ENCODE assay signal across 1 cellular context in the genomic region with DNA sequence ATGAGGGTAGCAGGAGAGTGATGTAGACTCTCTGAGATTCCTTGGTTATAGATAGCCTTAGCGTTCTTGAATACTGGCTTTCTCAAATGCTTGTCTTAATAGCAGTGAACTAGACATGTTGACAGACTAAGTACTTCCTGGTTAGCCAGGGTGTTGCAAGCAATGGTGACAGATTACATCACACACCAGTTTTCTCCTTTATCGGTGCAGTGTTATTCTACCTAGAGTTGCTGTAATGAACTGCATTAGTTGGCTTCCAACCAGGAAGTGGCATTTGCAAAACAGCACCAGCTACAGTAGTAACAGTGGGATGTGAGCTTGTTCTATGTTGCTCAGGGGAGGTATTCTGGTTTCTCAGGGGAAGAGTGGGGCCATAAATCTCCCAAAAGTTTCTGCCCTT.
TF ChIP-seq lines count a peak whose summit lies in the region.

No MANE protein-coding gene starts in this region.

TF ChIP-seq in GM23338, 12 proteins besides CTCF, POLR2A, EP300 and RAD21:
- TF ChIP-seq, protein P1, sequence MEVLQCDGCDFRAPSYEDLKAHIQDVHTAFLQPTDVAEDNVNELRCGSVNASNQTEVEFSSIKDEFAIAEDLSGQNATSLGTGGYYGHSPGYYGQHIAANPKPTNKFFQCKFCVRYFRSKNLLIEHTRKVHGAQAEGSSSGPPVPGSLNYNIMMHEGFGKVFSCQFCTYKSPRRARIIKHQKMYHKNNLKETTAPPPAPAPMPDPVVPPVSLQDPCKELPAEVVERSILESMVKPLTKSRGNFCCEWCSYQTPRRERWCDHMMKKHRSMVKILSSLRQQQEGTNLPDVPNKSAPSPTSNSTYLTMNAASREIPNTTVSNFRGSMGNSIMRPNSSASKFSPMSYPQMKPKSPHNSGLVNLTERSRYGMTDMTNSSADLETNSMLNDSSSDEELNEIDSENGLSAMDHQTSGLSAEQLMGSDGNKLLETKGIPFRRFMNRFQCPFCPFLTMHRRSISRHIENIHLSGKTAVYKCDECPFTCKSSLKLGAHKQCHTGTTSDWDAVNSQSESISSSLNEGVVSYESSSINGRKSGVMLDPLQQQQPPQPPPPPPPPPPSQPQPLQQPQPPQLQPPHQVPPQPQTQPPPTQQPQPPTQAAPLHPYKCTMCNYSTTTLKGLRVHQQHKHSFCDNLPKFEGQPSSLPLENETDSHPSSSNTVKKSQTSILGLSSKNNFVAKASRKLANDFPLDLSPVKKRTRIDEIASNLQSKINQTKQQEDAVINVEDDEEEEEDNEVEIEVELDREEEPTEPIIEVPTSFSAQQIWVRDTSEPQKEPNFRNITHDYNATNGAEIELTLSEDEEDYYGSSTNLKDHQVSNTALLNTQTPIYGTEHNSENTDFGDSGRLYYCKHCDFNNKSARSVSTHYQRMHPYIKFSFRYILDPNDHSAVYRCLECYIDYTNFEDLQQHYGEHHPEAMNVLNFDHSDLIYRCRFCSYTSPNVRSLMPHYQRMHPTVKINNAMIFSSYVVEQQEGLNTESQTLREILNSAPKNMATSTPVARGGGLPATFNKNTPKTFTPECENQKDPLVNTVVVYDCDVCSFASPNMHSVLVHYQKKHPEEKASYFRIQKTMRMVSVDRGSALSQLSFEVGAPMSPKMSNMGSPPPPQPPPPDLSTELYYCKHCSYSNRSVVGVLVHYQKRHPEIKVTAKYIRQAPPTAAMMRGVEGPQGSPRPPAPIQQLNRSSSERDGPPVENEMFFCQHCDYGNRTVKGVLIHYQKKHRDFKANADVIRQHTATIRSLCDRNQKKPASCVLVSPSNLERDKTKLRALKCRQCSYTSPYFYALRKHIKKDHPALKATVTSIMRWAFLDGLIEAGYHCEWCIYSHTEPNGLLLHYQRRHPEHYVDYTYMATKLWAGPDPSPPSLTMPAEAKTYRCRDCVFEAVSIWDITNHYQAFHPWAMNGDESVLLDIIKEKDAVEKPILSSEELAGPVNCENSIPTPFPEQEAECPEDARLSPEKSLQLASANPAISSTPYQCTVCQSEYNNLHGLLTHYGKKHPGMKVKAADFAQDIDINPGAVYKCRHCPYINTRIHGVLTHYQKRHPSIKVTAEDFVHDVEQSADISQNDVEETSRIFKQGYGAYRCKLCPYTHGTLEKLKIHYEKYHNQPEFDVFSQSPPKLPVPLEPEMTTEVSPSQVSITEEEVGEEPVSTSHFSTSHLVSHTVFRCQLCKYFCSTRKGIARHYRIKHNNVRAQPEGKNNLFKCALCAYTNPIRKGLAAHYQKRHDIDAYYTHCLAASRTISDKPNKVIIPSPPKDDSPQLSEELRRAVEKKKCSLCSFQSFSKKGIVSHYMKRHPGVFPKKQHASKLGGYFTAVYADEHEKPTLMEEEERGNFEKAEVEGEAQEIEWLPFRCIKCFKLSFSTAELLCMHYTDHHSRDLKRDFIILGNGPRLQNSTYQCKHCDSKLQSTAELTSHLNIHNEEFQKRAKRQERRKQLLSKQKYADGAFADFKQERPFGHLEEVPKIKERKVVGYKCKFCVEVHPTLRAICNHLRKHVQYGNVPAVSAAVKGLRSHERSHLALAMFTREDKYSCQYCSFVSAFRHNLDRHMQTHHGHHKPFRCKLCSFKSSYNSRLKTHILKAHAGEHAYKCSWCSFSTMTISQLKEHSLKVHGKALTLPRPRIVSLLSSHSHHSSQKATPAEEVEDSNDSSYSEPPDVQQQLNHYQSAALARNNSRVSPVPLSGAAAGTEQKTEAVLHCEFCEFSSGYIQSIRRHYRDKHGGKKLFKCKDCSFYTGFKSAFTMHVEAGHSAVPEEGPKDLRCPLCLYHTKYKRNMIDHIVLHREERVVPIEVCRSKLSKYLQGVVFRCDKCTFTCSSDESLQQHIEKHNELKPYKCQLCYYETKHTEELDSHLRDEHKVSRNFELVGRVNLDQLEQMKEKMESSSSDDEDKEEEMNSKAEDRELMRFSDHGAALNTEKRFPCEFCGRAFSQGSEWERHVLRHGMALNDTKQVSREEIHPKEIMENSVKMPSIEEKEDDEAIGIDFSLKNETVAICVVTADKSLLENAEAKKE (CRISPR knock-in tag; IDR thresholded peaks at IDR 0.05): no peak
- TF ChIP-seq CREB1 (CRISPR knock-in tag; IDR thresholded peaks at IDR 0.05; ENCODE audit: low read depth) (no peak), EZH2 (IDR thresholded peaks at IDR 0.05; ENCODE audit: low read depth, unreplicated experiment) (no peak), JUNB (IDR thresholded peaks at IDR 0.05; ENCODE audit: unreplicated experiment) (no peak), EZH2phosphoT487 (IDR thresholded peaks at IDR 0.05; ENCODE audit: unreplicated experiment) (no peak)
